27 cellular contexts compared by ENCODE assay signal in the genomic region with DNA sequence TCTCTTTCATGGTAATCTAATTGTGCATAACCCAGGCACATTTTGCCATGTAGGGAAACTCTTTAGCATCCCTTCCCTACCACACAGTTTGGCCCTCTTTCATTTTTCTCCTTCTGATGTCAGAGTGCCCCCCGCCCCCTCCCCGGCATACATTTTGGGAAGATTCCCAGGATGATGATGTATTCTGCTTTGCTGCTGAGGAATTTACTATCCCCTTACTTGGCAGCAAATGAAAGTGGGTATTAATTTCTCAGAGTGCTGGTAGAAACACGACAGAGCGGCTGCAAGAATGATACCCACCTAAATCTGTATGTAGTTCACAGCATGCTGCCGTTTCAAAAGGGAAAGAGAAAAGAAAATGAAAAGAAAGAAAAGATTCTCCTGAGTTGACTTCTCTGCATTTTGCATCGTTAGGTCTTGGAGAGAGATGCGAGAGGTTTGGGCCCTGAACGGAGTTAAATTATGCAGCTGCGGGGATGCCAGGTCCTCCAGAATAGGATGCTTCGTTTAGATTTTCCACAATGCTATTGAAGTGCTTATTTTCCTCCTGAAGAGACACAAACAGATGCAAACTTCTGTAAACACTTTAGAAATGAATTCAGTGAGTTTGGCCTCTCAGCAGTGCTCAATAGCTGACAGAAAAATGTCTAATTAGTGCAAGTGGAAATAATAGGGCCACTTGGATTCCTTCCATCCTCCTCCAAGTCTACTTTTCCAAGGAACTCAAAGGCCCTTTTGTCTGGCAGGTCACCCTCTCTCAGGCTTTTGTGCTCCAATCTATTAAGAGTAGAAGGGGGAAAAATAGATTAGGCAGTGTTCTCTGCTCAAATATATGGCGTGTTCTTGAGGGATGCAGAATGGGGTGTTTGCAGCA.
DNase-seq lines count a peak whose midpoint lies in the region; ATAC-seq, FAIRE-seq and TF ChIP-seq lines count a peak whose summit lies in the region.
"Had no signal": no experiment of that assay in that cellular context is flagged by ENCODE, and none has a peak within 500 bp of the region (broad histone marks: within the 10 kb centered on the region; RNA-seq: fewer than 3 reads in every experiment).

No MANE protein-coding gene starts in this region.

- no peak overlapping the region for H2AFZ ChIP-seq in astrocyte (ENCODE audit: low read depth, low read length)
- H2AFZ ChIP-seq in osteoblast (ENCODE audit: low read length) = no peak overlapping the region

- H3K9ac ChIP-seq in astrocyte (ENCODE audit: low read length) = no peak overlapping the region
- H3K9ac ChIP-seq: SK-N-SH had no signal

- H3K36me3 Mint-ChIP-seq in astrocyte (ENCODE audit: low read depth, unreplicated experiment) (no peaks in the 10 kb centered on the region), MCF 10A (ENCODE audit: insufficient read depth, unreplicated experiment) (no peaks in the 10 kb centered on the region)
- H3K36me3 Mint-ChIP-seq: stimulated activated effector memory CD8-positive, alpha-beta T cell treated with anti-CD3 and anti-CD28 coated beads, Interleukin-12 subunit alpha, Interleukin-12 subunit beta, amount 100 ng/mL, for 72 hours had no signal

- TF ChIP-seq CTCF in astrocyte (IDR thresholded peaks at IDR 0.05; ENCODE audit: insufficient read depth, low read depth, low read length) (no peak), osteoblast (IDR thresholded peaks at IDR 0.05; ENCODE audit: extremely low read depth, low read depth, low read length) (no peak), thyroid gland (IDR thresholded peaks at IDR 0.05) (no peak), MCF 10A (IDR thresholded peaks at IDR 0.05; ENCODE audit: unreplicated experiment) (no peak)

- no peak for TF ChIP-seq POLR2A in thyroid gland (IDR thresholded peaks at IDR 0.05)

- ATAC-seq in GM21529 (IDR thresholded peaks at IDR 0.05; ENCODE audit: unreplicated experiment) = no peak
- ATAC-seq in HG03045 (IDR thresholded peaks at IDR 0.05; ENCODE audit: unreplicated experiment) = no peak
- ATAC-seq: activated T-helper 17 cell treated with anti-CD3 and anti-CD28 coated beads, Interleukin-2, amount 50 U/mL, for 72 hours; esophagus mucosa; left cardiac atrium; naive thymus-derived CD8-positive, alpha-beta T cell; stimulated activated effector memory CD8-positive, alpha-beta T cell treated with anti-CD3 and anti-CD28 coated beads, Interleukin-12 subunit alpha, Interleukin-12 subunit beta, amount 100 ng/mL, for 72 hours had no signal

- H3K27ac ChIP-seq in astrocyte (ENCODE audit: low read depth, low read length) = no peak overlapping the region
- H3K27ac ChIP-seq in osteoblast (ENCODE audit: low read depth, low read length) = no peak overlapping the region
- no peak overlapping the region for H3K27ac ChIP-seq in thyroid gland
- H3K27ac ChIP-seq: testis, vagina, WERI-Rb-1 had no signal

- BruUV-seq in MCF 10A (replicated peaks; lab: Mats Ljungman, UMichigan) = no TSS peak

- H4K20me1 ChIP-seq in astrocyte (ENCODE audit: insufficient read depth, low read length) (no peaks in the 10 kb centered on the region), osteoblast (ENCODE audit: insufficient read depth, low read length) (no peaks in the 10 kb centered on the region)

- no peaks in the 10 kb centered on the region for H3K4me1 Mint-ChIP-seq in astrocyte (ENCODE audit: low read depth, unreplicated experiment)
- no peaks in the 10 kb centered on the region for H3K4me1 Mint-ChIP-seq in MCF 10A (ENCODE audit: insufficient read depth, unreplicated experiment)
- H3K4me1 Mint-ChIP-seq: activated naive CD8-positive, alpha-beta T cell treated with anti-CD3 and anti-CD28 coated beads, Interleukin-2, amount 10 ng/mL, durations not matched to agents 7 days and 5 days; CD14-positive monocyte; naive thymus-derived CD8-positive, alpha-beta T cell; stimulated activated effector memory CD8-positive, alpha-beta T cell treated with anti-CD3 and anti-CD28 coated beads, Interleukin-12 subunit alpha, Interleukin-12 subunit beta, amount 100 ng/mL, for 72 hours had no signal

- no peak for FAIRE-seq in astrocyte (lab: Jason Lieb, UNC)

- H3K27ac Mint-ChIP-seq in astrocyte (ENCODE audit: unreplicated experiment) = no peak overlapping the region
- H3K27ac Mint-ChIP-seq in MCF 10A (ENCODE audit: low read depth, unreplicated experiment) = no peak overlapping the region
- H3K27ac Mint-ChIP-seq: activated naive CD8-positive, alpha-beta T cell treated with anti-CD3 and anti-CD28 coated beads, Interleukin-2, amount 10 ng/mL, durations not matched to agents 7 days and 5 days; activated T-helper 17 cell treated with anti-CD3 and anti-CD28 coated beads, Interleukin-2, amount 50 U/mL, for 72 hours; CD14-positive monocyte; naive thymus-derived CD8-positive, alpha-beta T cell; progenitor cell of endocrine pancreas; stimulated activated effector memory CD8-positive, alpha-beta T cell treated with anti-CD3 and anti-CD28 coated beads, Interleukin-12 subunit alpha, Interleukin-12 subunit beta, amount 100 ng/mL, for 72 hours had no signal

- POLR2A ChIA-PET in MCF 10A (lab: Yijun Ruan, JAX) = no interaction called here

- H3K4me3 Mint-ChIP-seq in astrocyte (ENCODE audit: unreplicated experiment) (no peak overlapping the region), MCF 10A (ENCODE audit: unreplicated experiment) (no peak overlapping the region)
- H3K4me3 Mint-ChIP-seq: activated naive CD8-positive, alpha-beta T cell treated with anti-CD3 and anti-CD28 coated beads, Interleukin-2, amount 10 ng/mL, durations not matched to agents 7 days and 5 days; activated T-helper 17 cell treated with anti-CD3 and anti-CD28 coated beads, Interleukin-2, amount 50 U/mL, for 72 hours; CD14-positive monocyte; naive thymus-derived CD8-positive, alpha-beta T cell; stimulated activated effector memory CD8-positive, alpha-beta T cell treated with anti-CD3 and anti-CD28 coated beads, Interleukin-12 subunit alpha, Interleukin-12 subunit beta, amount 100 ng/mL, for 72 hours had no signal

- no peaks in the 10 kb centered on the region for H3K79me2 ChIP-seq in astrocyte (ENCODE audit: insufficient read depth, low read length)
- no peaks in the 10 kb centered on the region for H3K79me2 ChIP-seq in osteoblast (ENCODE audit: insufficient read depth, low read length)

- WGBS in thyroid gland, 2 donors = 64 to 68% methylated on average over 11 of the region's 11 CpGs

- CTCF ChIA-PET in MCF 10A (lab: Yijun Ruan, JAX) = no interaction called here

- H3K9me3 ChIP-seq in astrocyte (ENCODE audit: insufficient read depth, low read depth, low read length) (no peaks in the 10 kb centered on the region), osteoblast (ENCODE audit: low read depth, low read length) (no peaks in the 10 kb centered on the region), thyroid gland (no peaks in the 10 kb centered on the region)
- H3K9me3 ChIP-seq: SK-N-SH, testis, vagina had no signal

- H3K9me3 Mint-ChIP-seq in astrocyte (ENCODE audit: unreplicated experiment) (peaks cover 7% of the 10 kb centered on the region), MCF 10A (ENCODE audit: unreplicated experiment) (peaks cover 8% of the 10 kb centered on the region)
- H3K9me3 Mint-ChIP-seq: activated T-helper 17 cell treated with anti-CD3 and anti-CD28 coated beads, Interleukin-2, amount 50 U/mL, for 72 hours; stimulated activated effector memory CD8-positive, alpha-beta T cell treated with anti-CD3 and anti-CD28 coated beads, Interleukin-12 subunit alpha, Interleukin-12 subunit beta, amount 100 ng/mL, for 72 hours had no signal

- intact Hi-C loops in thyroid gland (cut with DNase I) (no loop called here), MCF 10A (cut with micrococcal nuclease) (no loop called here)

- H3K27me3 Mint-ChIP-seq in astrocyte (ENCODE audit: low read depth, unreplicated experiment) = peaks cover 14% of the 10 kb centered on the region
- no peaks in the 10 kb centered on the region for H3K27me3 Mint-ChIP-seq in MCF 10A (ENCODE audit: insufficient read depth, unreplicated experiment)
- H3K27me3 Mint-ChIP-seq: activated naive CD8-positive, alpha-beta T cell treated with anti-CD3 and anti-CD28 coated beads, Interleukin-2, amount 10 ng/mL, durations not matched to agents 7 days and 5 days; activated T-helper 17 cell treated with anti-CD3 and anti-CD28 coated beads, Interleukin-2, amount 50 U/mL, for 72 hours; naive thymus-derived CD8-positive, alpha-beta T cell had no signal

- H3K36me3 ChIP-seq in astrocyte (ENCODE audit: insufficient read depth, low read length) (no peaks in the 10 kb centered on the region), osteoblast (ENCODE audit: insufficient read depth, low read length) (no peaks in the 10 kb centered on the region), thyroid gland (no peaks in the 10 kb centered on the region)
- H3K36me3 ChIP-seq: vagina, WERI-Rb-1 had no signal

- peak; percentile 10 for DNase-seq in EL
- no peak for DNase-seq in astrocyte (ENCODE audit: low read depth)
- peak; percentile 51 for DNase-seq in globus pallidus (ENCODE audit: low spot score)
- peak; percentile 62 for DNase-seq in osteoblast (ENCODE audit: insufficient read length, low spot score, missing footprints)
- no peak for DNase-seq in thyroid gland
- DNase-seq in MCF 10A (ENCODE audit: unreplicated experiment) = no peak
- DNase-seq: activated naive CD8-positive, alpha-beta T cell treated with anti-CD3 and anti-CD28 coated beads, Interleukin-2, amount 10 ng/mL, durations not matched to agents 7 days and 5 days; DMS 273 treated with DMSO at 0.1 percent for 48 hours; effector memory CD4-positive, alpha-beta T cell; GF-D8; left cardiac atrium; mesenchymal stem cell; naive thymus-derived CD8-positive, alpha-beta T cell; NCI-H1092 treated with DMSO at 0.1 percent for 48 hours; NCI-H526 treated with DMSO at 0.1 percent for 48 hours; SK-N-SH; stimulated activated CD4-positive, alpha-beta T cell treated with anti-CD3 and anti-CD28 coated beads, Interleukin-1b, Interleukin-23, amount 100 ng/mL, for 48 hours; testis; WERI-Rb-1 had no signal

- H3K4me2 ChIP-seq in astrocyte (ENCODE audit: low read length) = peak overlapping the region; percentile 56
- H3K4me2 ChIP-seq in osteoblast (ENCODE audit: insufficient read depth, low read length) = peak overlapping the region; percentile 32
- H3K4me2 ChIP-seq: SK-N-SH had no signal

- H3K27me3 ChIP-seq in astrocyte (ENCODE audit: insufficient read depth, low read length) (no peaks in the 10 kb centered on the region), osteoblast (ENCODE audit: insufficient read depth, low read length) (no peaks in the 10 kb centered on the region), thyroid gland (no peaks in the 10 kb centered on the region)
- H3K27me3 ChIP-seq: testis, vagina had no signal

- H3K4me1 ChIP-seq in astrocyte (ENCODE audit: insufficient read depth, low read length) (no peaks in the 10 kb centered on the region), osteoblast (ENCODE audit: insufficient read depth, low read length) (no peaks in the 10 kb centered on the region), thyroid gland (no peaks in the 10 kb centered on the region)
- H3K4me1 ChIP-seq: testis, vagina had no signal

- H3K4me3 ChIP-seq in astrocyte (ENCODE audit: insufficient read depth, low read depth, low read length) = no peak overlapping the region
- no peak overlapping the region for H3K4me3 ChIP-seq in osteoblast (ENCODE audit: insufficient read depth, low read length)
- no peak overlapping the region for H3K4me3 ChIP-seq in thyroid gland (replicated peaks in 1 of 3)
- H3K4me3 ChIP-seq: testis, vagina had no signal

Comparison
In these comparisons a context has a peak if more than half of its experiments do, and no peak if none do; other contexts are left out.
1. DNase-seq: peak in EL (single experiment), globus pallidus (single experiment) and osteoblast (single experiment); none in astrocyte (single experiment), thyroid gland (0 of 2) and MCF 10A (single experiment).